ENCODE assay signal across 24 cellular contexts in genomic region chr12:63010698-63011097, GRCh38.
"Had no signal": no experiment of that assay in that cellular context is flagged by ENCODE, and none has a peak within 500 bp of the region (broad histone marks: within the 10 kb centered on the region; RNA-seq: fewer than 3 reads in every experiment).

No MANE protein-coding gene starts in this region.

- H3K4me1 Mint-ChIP-seq: stimulated activated effector memory CD8-positive, alpha-beta T cell treated with anti-CD3 and anti-CD28 coated beads, Interleukin-12 subunit alpha, Interleukin-12 subunit beta, amount 100 ng/mL, for 72 hours; stimulated activated memory B cell treated with anti-CD40 and anti-IgM and Interleukin-4, amounts not matched to agents 10 μg/mL and 1 μg/mL and 100 μg/mL, for 72 hours; stimulated activated naive B cell treated with anti-CD40 and anti-IgM and Interleukin-4, amounts not matched to agents 10 μg/mL and 1 μg/mL and 100 μg/mL, for 72 hours; stimulated activated naive CD8-positive, alpha-beta T cell treated with anti-CD3 and anti-CD28 coated beads, Interleukin-15, amount 100 ng/mL, for 72 hours had no signal

- H3K4me3 Mint-ChIP-seq: stimulated activated effector memory CD8-positive, alpha-beta T cell treated with anti-CD3 and anti-CD28 coated beads, Interleukin-12 subunit alpha, Interleukin-12 subunit beta, amount 100 ng/mL, for 72 hours; stimulated activated memory B cell treated with anti-CD40 and anti-IgM and Interleukin-4, amounts not matched to agents 10 μg/mL and 1 μg/mL and 100 μg/mL, for 72 hours; stimulated activated naive B cell treated with anti-CD40 and anti-IgM and Interleukin-4, amounts not matched to agents 10 μg/mL and 1 μg/mL and 100 μg/mL, for 72 hours; stimulated activated naive CD8-positive, alpha-beta T cell treated with anti-CD3 and anti-CD28 coated beads, Interleukin-15, amount 100 ng/mL, for 72 hours; stimulated activated naive CD8-positive, alpha-beta T cell treated with anti-CD3 and anti-CD28 coated beads, Interleukin-15, Interleukin-2, amounts not matched to agents 100 ng/mL and 50 ng/mL, for 24 hours; type B pancreatic cell had no signal

- H3K9me3 Mint-ChIP-seq: stimulated activated effector memory CD8-positive, alpha-beta T cell treated with anti-CD3 and anti-CD28 coated beads, Interleukin-12 subunit alpha, Interleukin-12 subunit beta, amount 100 ng/mL, for 72 hours; stimulated activated memory B cell treated with anti-CD40 and anti-IgM and Interleukin-4, amounts not matched to agents 10 μg/mL and 1 μg/mL and 100 μg/mL, for 72 hours; stimulated activated naive CD8-positive, alpha-beta T cell treated with anti-CD3 and anti-CD28 coated beads, Interleukin-15, amount 100 ng/mL, for 72 hours; stimulated activated naive CD8-positive, alpha-beta T cell treated with anti-CD3 and anti-CD28 coated beads, Interleukin-15, Interleukin-2, amounts not matched to agents 100 ng/mL and 50 ng/mL, for 24 hours had no signal

- H3K27me3 Mint-ChIP-seq: stimulated activated memory B cell treated with anti-CD40 and anti-IgM and Interleukin-4, amounts not matched to agents 10 μg/mL and 1 μg/mL and 100 μg/mL, for 72 hours; stimulated activated naive CD8-positive, alpha-beta T cell treated with anti-CD3 and anti-CD28 coated beads, Interleukin-15, amount 100 ng/mL, for 72 hours; type B pancreatic cell had no signal

- H3K27ac Mint-ChIP-seq: stimulated activated effector memory CD8-positive, alpha-beta T cell treated with anti-CD3 and anti-CD28 coated beads, Interleukin-12 subunit alpha, Interleukin-12 subunit beta, amount 100 ng/mL, for 72 hours; stimulated activated memory B cell treated with anti-CD40 and anti-IgM and Interleukin-4, amounts not matched to agents 10 μg/mL and 1 μg/mL and 100 μg/mL, for 72 hours; stimulated activated naive B cell treated with anti-CD40 and anti-IgM and Interleukin-4, amounts not matched to agents 10 μg/mL and 1 μg/mL and 100 μg/mL, for 72 hours; stimulated activated naive CD8-positive, alpha-beta T cell treated with anti-CD3 and anti-CD28 coated beads, Interleukin-15, amount 100 ng/mL, for 72 hours; stimulated activated naive CD8-positive, alpha-beta T cell treated with anti-CD3 and anti-CD28 coated beads, Interleukin-15, Interleukin-2, amounts not matched to agents 100 ng/mL and 50 ng/mL, for 24 hours; type B pancreatic cell had no signal

- H3K36me3 Mint-ChIP-seq: stimulated activated effector memory CD8-positive, alpha-beta T cell treated with anti-CD3 and anti-CD28 coated beads, Interleukin-12 subunit alpha, Interleukin-12 subunit beta, amount 100 ng/mL, for 72 hours; stimulated activated memory B cell treated with anti-CD40 and anti-IgM and Interleukin-4, amounts not matched to agents 10 μg/mL and 1 μg/mL and 100 μg/mL, for 72 hours; stimulated activated naive B cell treated with anti-CD40 and anti-IgM and Interleukin-4, amounts not matched to agents 10 μg/mL and 1 μg/mL and 100 μg/mL, for 72 hours; type B pancreatic cell had no signal

- DNase-seq: stimulated activated CD4-positive, alpha-beta T cell treated with anti-CD3 and anti-CD28 coated beads, Interleukin-2, amount 100 ng/mL, for 48 hours; stimulated activated CD4-positive, alpha-beta T cell treated with anti-CD3 and anti-CD28 coated beads, Interleukin-4, amount 100 ng/mL, for 1 hour; stimulated activated CD4-positive, alpha-beta T cell treated with anti-CD3 and anti-CD28 coated beads, Interleukin-4, amount 100 ng/mL, for 24 hours; stimulated activated CD4-positive, alpha-beta T cell treated with anti-CD3 and anti-CD28 coated beads, Interleukin-4, amount 100 ng/mL, for 4 hours; stimulated activated CD8-positive, alpha-beta memory T cell treated with anti-CD3 and anti-CD28 coated beads, Interleukin-4, amount 100 ng/mL, for 48 hours; stimulated activated naive B cell treated with anti-CD40 and anti-IgM and Interleukin-4, amounts not matched to agents 10 μg/mL and 1 μg/mL and 100 μg/mL, for 72 hours; stimulated activated naive CD4-positive, alpha-beta T cell; stimulated activated naive CD4-positive, alpha-beta T cell treated with Interleukin-2 at 50 U/mL for 16 hours; stimulated activated naive CD8-positive, alpha-beta T cell treated with anti-CD3 and anti-CD28 coated beads, Interleukin-15, amount 100 ng/mL, for 72 hours; stimulated activated naive CD8-positive, alpha-beta T cell treated with anti-CD3 and anti-CD28 coated beads, Interleukin-15, Interleukin-2, amounts not matched to agents 100 U/mL and 50 U/mL, for 24 hours; stomach; substantia nigra; testis; thyroid gland; tibial artery; transverse colon; trophoblast cell; upper lobe of left lung; upper lobe of right lung; uterus had no signal

- ATAC-seq: stimulated activated effector memory CD8-positive, alpha-beta T cell treated with anti-CD3 and anti-CD28 coated beads, Interleukin-12 subunit alpha, Interleukin-12 subunit beta, amount 100 ng/mL, for 72 hours; stimulated activated memory B cell treated with anti-CD40 and anti-IgM and Interleukin-4, amounts not matched to agents 10 μg/mL and 1 μg/mL and 100 μg/mL, for 72 hours; stimulated activated naive B cell treated with anti-CD40 and anti-IgM and Interleukin-4, amounts not matched to agents 10 μg/mL and 1 μg/mL and 100 μg/mL, for 72 hours; stimulated activated naive CD8-positive, alpha-beta T cell treated with anti-CD3 and anti-CD28 coated beads, Interleukin-15, amount 100 ng/mL, for 72 hours; stimulated activated naive CD8-positive, alpha-beta T cell treated with anti-CD3 and anti-CD28 coated beads, Interleukin-15, Interleukin-2, amounts not matched to agents 100 U/mL and 50 U/mL, for 24 hours; upper lobe of right lung had no signal
